ENCODE assay signal across 7 cellular contexts in the genomic region with DNA sequence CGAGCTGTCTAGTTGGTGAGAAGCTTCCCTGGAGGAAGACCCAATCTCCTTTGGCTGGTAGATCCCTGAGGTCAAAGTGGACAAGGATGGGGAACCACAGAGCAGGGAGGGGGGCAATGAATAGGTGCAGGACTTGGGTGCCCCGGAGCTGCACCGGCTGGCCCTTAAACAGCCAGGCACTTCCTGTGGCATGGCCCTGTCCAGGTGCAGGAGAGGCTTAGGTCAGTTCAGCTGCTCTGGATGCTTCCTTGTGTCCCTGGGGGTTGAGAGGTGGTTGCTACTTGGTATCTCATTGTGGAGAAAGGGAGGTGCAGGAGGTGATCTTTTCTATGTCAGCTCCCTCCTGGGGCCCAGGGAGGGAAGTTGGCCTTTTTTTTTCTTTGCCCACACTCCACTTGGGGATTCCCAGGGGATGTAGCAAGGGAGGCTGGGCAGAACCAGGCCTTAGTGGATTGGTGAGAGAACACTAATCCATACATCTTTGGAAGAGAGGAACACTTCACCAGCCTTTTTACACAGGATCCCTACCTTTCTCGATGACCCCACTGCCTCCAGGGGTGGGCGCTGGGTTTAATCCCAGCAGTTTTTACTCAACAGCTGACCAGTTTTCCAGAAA. TPM values are rescaled to one million over a fixed set of nuclear protein-coding genes. Genes with fewer than 3 reads are reported as not detected.
DNase-seq lines count a peak whose midpoint lies in the region; ATAC-seq and TF ChIP-seq lines count a peak whose summit lies in the region.

No MANE protein-coding gene starts in this region.

- no peak overlapping the region for H2BK20ac ChIP-seq in IMR-90 (ENCODE audit: low read depth, low read length)

- no peak overlapping the region for H2BK5ac ChIP-seq in IMR-90 (ENCODE audit: low read depth, low read length, poor library complexity, severe bottlenecking)

- H3K4me3 ChIP-seq in IMR-90 (ENCODE audit: insufficient read depth, low read depth, low read length): no peak overlapping the region

- no peak for TF ChIP-seq CTCF in IMR-90 (conservative IDR thresholded peaks at IDR 0.05; ENCODE audit: low read depth, low read length)
- no peak for TF ChIP-seq CTCF in nephron (IDR thresholded peaks at IDR 0.05; ENCODE audit: unreplicated experiment in 3 of 3)

- peak; percentile 32 for DNase-seq in Daoy (ENCODE audit: low read depth)
- no peak for DNase-seq in IMR-90
- DNase-seq in activated naive CD8-positive, alpha-beta T cell treated with anti-CD3 and anti-CD28 coated beads, Interleukin-2, amount 10 ng/mL, durations not matched to agents 7 days and 5 days: no peak
- DNase-seq in OCI-M2 (lab: John Stamatoyannopoulos, UW; ENCODE audit: unreplicated experiment): no peak
- no peak for DNase-seq in NCI-H2081 (lab: John Stamatoyannopoulos, UW)

- WGBS in IMR-90 (ENCODE audit: extremely low coverage in 2 of 2, insufficient read length in 1 of 2), 2 experiments: 60% methylated on average over 5 of the region's 5 CpGs; no CpG with 5 or more reads in 1 of the 2 experiments

- no peaks in the 10 kb centered on the region for H3K27me3 Mint-ChIP-seq in activated naive CD8-positive, alpha-beta T cell treated with anti-CD3 and anti-CD28 coated beads, Interleukin-2, amount 10 ng/mL, durations not matched to agents 7 days and 5 days
- no peaks in the 10 kb centered on the region for H3K27me3 Mint-ChIP-seq in nephron (ENCODE audit: low read depth)

- no peak overlapping the region for H2BK15ac ChIP-seq in IMR-90 (ENCODE audit: low read depth, low read length)

- peak overlapping the region; percentile 6 for H2AK9ac ChIP-seq in IMR-90 (replicated peaks; ENCODE audit: low read depth, low read length, poor library complexity)

- no peak overlapping the region for H4K91ac ChIP-seq in IMR-90 (ENCODE audit: insufficient read depth, low read depth, low read length)

- POLR2A ChIA-PET in IMR-90 (lab: Charles Lee; ENCODE audit: unreplicated experiment): no interaction called here
- POLR2A ChIA-PET in activated naive CD8-positive, alpha-beta T cell treated with anti-CD3 and anti-CD28 coated beads, Interleukin-2, amount 10 ng/mL, durations not matched to agents 7 days and 5 days (lab: Charles Lee): interaction anchor here (1.3 to 2.8 kb wide), 2 partner anchors 42 to 56 kb away, joined by 4 to 35 read pairs; partner anchors contain the start of gene KDM4A

- CTCF ChIA-PET in IMR-90 (lab: Yijun Ruan, JAX): interaction anchor here (0.6 kb wide), 1 partner anchor 1807 kb away, joined by 5 read pairs; no protein-coding TSS in a partner anchor

- H4K5ac ChIP-seq in IMR-90 (ENCODE audit: low read depth, low read length): no peak overlapping the region

- H2BK120ac ChIP-seq in IMR-90 (ENCODE audit: low read depth, low read length): no peak overlapping the region

- no peak for TF ChIP-seq RAD21 in IMR-90 (IDR thresholded peaks at IDR 0.05; ENCODE audit: low read length)

- peaks cover 28% of the 10 kb centered on the region for H3K36me3 ChIP-seq in IMR-90 (ENCODE audit: control insufficient read depth, insufficient read depth, low read length)

- peaks cover 7% of the 10 kb centered on the region for H3K4me1 ChIP-seq in IMR-90 (ENCODE audit: control insufficient read depth, insufficient read depth, low read length)

- H3K23ac ChIP-seq in IMR-90 (ENCODE audit: low read depth, low read length): no peak overlapping the region; the same call in none of the 2 replicates

- peaks cover 15% of the 10 kb centered on the region for H4K20me1 ChIP-seq in IMR-90 (ENCODE audit: insufficient read depth, low read length)

- TF ChIP-seq POLR2A in IMR-90 (IDR thresholded peaks at IDR 0.05; ENCODE audit: low read depth, low read length): no peak

- dilution Hi-C loops in IMR-90 (cut with HindIII; ENCODE audit: low sequenced_read_pairs, unreplicated experiment): no loop called here

- no peak overlapping the region for H3K18ac ChIP-seq in IMR-90 (ENCODE audit: low read depth, low read length)

- peaks cover 16 to 63% of the 10 kb centered on the region in 2 experiments for H3K79me1 ChIP-seq in IMR-90 (ENCODE audit: low read depth in 1 of 2, low read length in 2 of 2)

- H3K9me3 ChIP-seq in IMR-90 (ENCODE audit: control insufficient read depth, insufficient read depth, low read length): no peaks in the 10 kb centered on the region

- H3K27ac Mint-ChIP-seq in activated naive CD8-positive, alpha-beta T cell treated with anti-CD3 and anti-CD28 coated beads, Interleukin-2, amount 10 ng/mL, durations not matched to agents 7 days and 5 days: no peak overlapping the region
- H3K27ac Mint-ChIP-seq in nephron: no peak overlapping the region

- peak overlapping the region; percentile 83 for H3K4me3 Mint-ChIP-seq in activated naive CD8-positive, alpha-beta T cell treated with anti-CD3 and anti-CD28 coated beads, Interleukin-2, amount 10 ng/mL, durations not matched to agents 7 days and 5 days
- H3K4me3 Mint-ChIP-seq in nephron: peak overlapping the region; percentile 86 to 88 (median 88)

- H3K27ac ChIP-seq in IMR-90 (ENCODE audit: insufficient read depth, low read length): no peak overlapping the region

- H4K8ac ChIP-seq in IMR-90 (ENCODE audit: low read depth in 2 of 2, low read length in 2 of 2): no peak overlapping the region; a peak in 1 of 4 replicates

- H3K14ac ChIP-seq in IMR-90 (replicated peaks; ENCODE audit: low read depth, low read length): no peak overlapping the region

- peaks cover 23% of the 10 kb centered on the region for H3K36me3 Mint-ChIP-seq in activated naive CD8-positive, alpha-beta T cell treated with anti-CD3 and anti-CD28 coated beads, Interleukin-2, amount 10 ng/mL, durations not matched to agents 7 days and 5 days
- H3K36me3 Mint-ChIP-seq in nephron (ENCODE audit: low read depth): peaks cover 51% of the 10 kb centered on the region

- H3K9me3 Mint-ChIP-seq in activated naive CD8-positive, alpha-beta T cell treated with anti-CD3 and anti-CD28 coated beads, Interleukin-2, amount 10 ng/mL, durations not matched to agents 7 days and 5 days: no peaks in the 10 kb centered on the region
- no peaks in the 10 kb centered on the region for H3K9me3 Mint-ChIP-seq in nephron

- no peak overlapping the region for H3K4ac ChIP-seq in IMR-90 (ENCODE audit: low read depth, low read length)

- peaks cover 35% of the 10 kb centered on the region for H3K4me1 Mint-ChIP-seq in activated naive CD8-positive, alpha-beta T cell treated with anti-CD3 and anti-CD28 coated beads, Interleukin-2, amount 10 ng/mL, durations not matched to agents 7 days and 5 days
- peaks cover 18% of the 10 kb centered on the region for H3K4me1 Mint-ChIP-seq in nephron

- ATAC-seq in IMR-90 (ENCODE audit: low read depth) (no peak), HG03108 (IDR thresholded peaks at IDR 0.05; ENCODE audit: unreplicated experiment) (no peak)
- no peak for ATAC-seq in activated naive CD8-positive, alpha-beta T cell treated with anti-CD3 and anti-CD28 coated beads, Interleukin-2, amount 10 ng/mL, durations not matched to agents 7 days and 5 days (ENCODE audit: low read depth)

- H3K56ac ChIP-seq in IMR-90 (ENCODE audit: extremely low read depth, insufficient read depth, low read length): no peak overlapping the region

- in situ Hi-C loops in IMR-90 (cut with MboI; ENCODE audit: low sequenced_read_pairs): no loop called here

- no peaks in the 10 kb centered on the region for H3K27me3 ChIP-seq in IMR-90 (ENCODE audit: control insufficient read depth, insufficient read depth, low read length)

- H3K9ac ChIP-seq in IMR-90 (ENCODE audit: low read depth, low read length): no peak overlapping the region; the same call in 1 of the 2 replicates

- intact Hi-C loops in IMR-90 (cut with micrococcal nuclease): loop anchor here (5.0 kb wide), 1 partner anchor 341 kb away; no protein-coding TSS in a partner anchor

- no TSS peak for BruUV-seq in IMR-90 (replicated peaks; lab: Mats Ljungman, UMichigan)

- H2AK5ac ChIP-seq in IMR-90 (ENCODE audit: low read depth, low read length): 0 out of 2 replicates have a peak overlapping the region, but pooled peaks have one; percentile 21

- H3K9me1 ChIP-seq in IMR-90 (ENCODE audit: insufficient read depth, low read length): peaks cover 13% of the 10 kb centered on the region

- H3K4me2 ChIP-seq in IMR-90 (ENCODE audit: low read depth, low read length): no peak overlapping the region

- H2AFZ ChIP-seq in IMR-90 (replicated peaks; ENCODE audit: low read length, poor library complexity): no peak overlapping the region

TF ChIP-seq in IMR-90, 13 proteins besides CTCF, POLR2A, EP300 and RAD21 (continues in another document):
- no peak for TF ChIP-seq NFE2L2 (IDR thresholded peaks at IDR 0.05; ENCODE audit: low read depth, low read length)
- no peak for TF ChIP-seq RCOR1 (IDR thresholded peaks at IDR 0.05; ENCODE audit: insufficient replicate concordance, low read length)
- TF ChIP-seq RFX5 (IDR thresholded peaks at IDR 0.05; ENCODE audit: low read depth, low read length): no peak
- no peak for TF ChIP-seq FOS (IDR thresholded peaks at IDR 0.05; ENCODE audit: low read depth, low read length)
- TF ChIP-seq CEBPB (IDR thresholded peaks at IDR 0.05; ENCODE audit: low read depth, low read length): no peak
- no peak for TF ChIP-seq MXI1 (IDR thresholded peaks at IDR 0.05; ENCODE audit: borderline replicate concordance, low read depth, low read length)
- no peak for TF ChIP-seq MAZ (IDR thresholded peaks at IDR 0.05; ENCODE audit: borderline replicate concordance, low read depth, low read length)
- TF ChIP-seq CHD1 (IDR thresholded peaks at IDR 0.05; ENCODE audit: low read depth, low read length): no peak
- TF ChIP-seq MAFK (IDR thresholded peaks at IDR 0.05; ENCODE audit: low read depth, low read length): no peak

RNA-seq across cellular contexts. Expression of gene ST3GAL3, which starts 1.2 kb away (rescaled TPM):
- 13.0 and 15.8 TPM in 2 replicates for total RNA-seq in Daoy (2014; rRNA removed; shearing (Covaris generic))
- total RNA-seq in IMR-90 (2012; rRNA removed): 10.3 and 12.0 TPM in 2 replicates
- polyA plus RNA-seq in IMR-90 (2012; rRNA removed): 14.8 and 16.3 TPM in 2 replicates
- polyA plus RNA-seq in IMR-90 (2012; cell fraction: cytosol; rRNA removed): 17.5 and 28.5 TPM in 2 replicates
- polyA plus RNA-seq in IMR-90 (2012; cell fraction: nucleus; rRNA removed; ENCODE audit: low replicate concordance): 25.8 and 30.3 TPM in 2 replicates
- total RNA-seq in activated naive CD8-positive, alpha-beta T cell treated with anti-CD3 and anti-CD28 coated beads, Interleukin-2, amount 10 ng/mL, durations not matched to agents 7 days and 5 days: 10 to 100 TPM; 20.8 TPM

RNA-seq across cellular contexts. Expression of gene KDM4A, which starts 56.1 kb away (rescaled TPM):
- 17.6 and 20.3 TPM in 2 replicates for total RNA-seq in Daoy (2014; rRNA removed; shearing (Covaris generic))
- total RNA-seq in IMR-90 (2012; rRNA removed): 41.1 and 47.3 TPM in 2 replicates
- polyA plus RNA-seq in IMR-90 (2012; rRNA removed): 21.1 and 23.8 TPM in 2 replicates
- 9.6 and 14.6 TPM in 2 replicates for polyA plus RNA-seq in IMR-90 (2012; cell fraction: cytosol; rRNA removed)
- polyA plus RNA-seq in IMR-90 (2012; cell fraction: nucleus; rRNA removed; ENCODE audit: low replicate concordance): 13.8 and 34.2 TPM in 2 replicates
- 10 to 100 TPM; 40.8 to 43.1 TPM for total RNA-seq in activated naive CD8-positive, alpha-beta T cell treated with anti-CD3 and anti-CD28 coated beads, Interleukin-2, amount 10 ng/mL, durations not matched to agents 7 days and 5 days
